ENCODE assay signal across 8 cellular contexts in the genomic region with DNA sequence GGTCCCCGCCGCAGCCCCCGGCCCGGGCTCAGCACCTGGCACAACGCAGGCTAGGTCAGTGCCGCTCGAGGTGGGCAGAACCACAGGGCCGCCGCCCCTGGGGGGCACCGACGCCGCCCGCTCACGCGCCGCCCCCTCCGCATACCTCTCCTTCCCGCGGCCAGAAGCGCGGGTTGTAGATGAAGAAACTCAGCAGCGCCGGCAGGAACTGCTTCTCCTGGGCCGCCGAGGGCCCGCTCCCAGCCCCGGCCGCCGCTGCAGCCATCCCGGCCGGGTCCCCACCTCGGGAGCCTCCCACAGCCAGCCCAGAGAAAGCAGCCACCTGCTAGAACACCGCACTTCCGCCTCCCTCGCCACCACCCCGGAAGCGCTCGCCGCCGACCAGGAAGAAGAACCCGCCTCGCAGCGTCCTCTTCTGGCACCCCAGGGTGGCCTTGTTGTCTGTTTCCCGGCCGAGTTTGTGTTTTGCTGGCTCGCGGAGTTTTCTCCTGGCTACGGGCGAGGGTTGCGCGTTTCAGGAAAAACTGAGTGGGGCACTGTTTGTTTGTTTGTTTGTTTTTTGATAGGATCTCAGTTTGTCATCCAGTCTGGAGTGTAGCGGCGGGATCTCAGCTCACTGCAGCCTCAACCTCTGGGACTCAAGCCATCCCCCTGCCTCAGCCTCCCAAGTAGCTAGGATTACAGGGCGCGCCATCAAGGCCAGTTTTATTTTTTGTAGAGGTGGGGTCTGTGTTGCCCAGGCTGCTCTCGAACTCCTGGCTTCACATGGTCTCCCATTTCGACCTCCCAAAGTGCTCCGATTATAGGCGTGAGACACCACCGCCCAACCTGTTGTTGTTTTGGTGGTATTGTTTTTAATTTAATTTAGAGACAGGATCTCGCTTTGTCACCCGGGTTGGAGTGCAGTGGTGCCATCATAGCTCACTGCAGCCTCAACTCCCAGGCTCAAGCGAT. TPM values are rescaled to one million over a fixed set of nuclear protein-coding genes. Genes with fewer than 3 reads are reported as not detected.
DNase-seq lines count a peak whose midpoint lies in the region; ATAC-seq and TF ChIP-seq lines count a peak whose summit lies in the region.

No MANE protein-coding gene starts in this region.

- no peaks in the 10 kb centered on the region for H3K9me3 ChIP-seq in HAP-1
- no peaks in the 10 kb centered on the region for H3K9me3 ChIP-seq in MM.1S (replicated peaks; ENCODE audit: insufficient read depth, low read length)
- H3K9me3 ChIP-seq in SK-N-MC (ENCODE audit: low read depth, low read length), result no peaks in the 10 kb centered on the region
- no peaks in the 10 kb centered on the region for H3K9me3 ChIP-seq in ovary
- H3K9me3 ChIP-seq in tibial nerve, result no peaks in the 10 kb centered on the region

- in situ Hi-C loops in HAP-1 (cut with MboI; ENCODE audit: low sequenced_read_pairs), result no loop called here

- H3K9me2 ChIP-seq in MM.1S (replicated peaks; ENCODE audit: insufficient read depth, low read length), result no peaks in the 10 kb centered on the region

- H3K9ac ChIP-seq in MM.1S (ENCODE audit: low read length) (peak overlapping the region; percentile 88), SK-N-MC (ENCODE audit: insufficient read length) (peak overlapping the region; percentile 92)

- H3K4me1 ChIP-seq in HAP-1, result no peaks in the 10 kb centered on the region; the same call in 1 of the 2 replicates
- H3K4me1 ChIP-seq in MM.1S (ENCODE audit: low read length), result 0 out of 2 replicates have a peak, but pooled peaks cover 3% of the 10 kb centered on the region
- H3K4me1 ChIP-seq in ovary (ENCODE audit: insufficient read depth), result peaks cover 5% of the 10 kb centered on the region
- peaks cover 0 to 10% (median 2%) of the 10 kb centered on the region in 4 donors for H3K4me1 ChIP-seq in tibial nerve

- H3K79me2 ChIP-seq in MM.1S (ENCODE audit: low read length), result peaks cover 19% of the 10 kb centered on the region

- no peaks in the 10 kb centered on the region for H3F3A ChIP-seq in MM.1S (ENCODE audit: insufficient read depth, low read length)

- TF ChIP-seq EP300 in ovary (IDR thresholded peaks at IDR 0.05), result no peak
- peak in 1 of 2 donors; percentile 56 for TF ChIP-seq EP300 in tibial nerve (IDR thresholded peaks at IDR 0.05)

- peaks cover 19 to 27% of the 10 kb centered on the region in 2 donors for H3K36me3 Mint-ChIP-seq in activated naive CD4-positive, alpha-beta T cell treated with anti-CD3 and anti-CD28 coated beads, Interleukin-2, amount 50 U/mL, for 72 hours

- intact Hi-C loops in head of caudate nucleus (cut with DNase I) (no loop called here), ovary (cut with DNase I) (no loop called here)

- DNase-seq in GM06990 (ENCODE audit: extremely low read depth, insufficient read length) (peak; percentile 87), HAP-1 (ENCODE audit: low spot score in 2 of 2) (peak; percentile 63 to 89), MM.1S (peak; percentile 78), SK-N-MC (ENCODE audit: low read depth, low spot score) (peak; percentile 22), head of caudate nucleus (peak; percentile 72 to 95 (median 87)), ovary (peak; percentile 57 to 81 (median 64)), tibial nerve (ENCODE audit: low spot score in 2 of 2) (peak; percentile 48 to 58)
- peak; percentile 83 to 85 for DNase-seq in activated naive CD4-positive, alpha-beta T cell treated with anti-CD3 and anti-CD28 coated beads, Interleukin-2, amount 50 U/mL, for 72 hours (ENCODE audit: low spot score in 2 of 2)

- peak overlapping the region; percentile 100 for H2AFZ ChIP-seq in MM.1S (ENCODE audit: low read length)

- peak overlapping the region; percentile 53; the same call in 1 of the 2 replicates for H3K27ac ChIP-seq in MM.1S (ENCODE audit: low read length)
- peak overlapping the region; percentile 54; the same call in 1 of the 2 replicates for H3K27ac ChIP-seq in SK-N-MC
- H3K27ac ChIP-seq in ovary, result no peak overlapping the region
- peak overlapping the region; percentile 66 to 81 (median 77) for H3K27ac ChIP-seq in tibial nerve

- WGBS in ovary, 3 donors, result 10 to 12% (median 11%) methylated on average over 63 of the region's 63 CpGs
- WGBS in tibial nerve, 2 donors, result 18 to 20% methylated on average over 38 to 42 of the region's 63 CpGs

- peak; percentile 95 to 97 for ATAC-seq in activated naive CD4-positive, alpha-beta T cell treated with anti-CD3 and anti-CD28 coated beads, Interleukin-2, amount 50 U/mL, for 72 hours

- H3K36me3 ChIP-seq in GM06990 (ENCODE audit: control insufficient read depth, insufficient read depth, low read length), result no peaks in the 10 kb centered on the region; the same call in none of the 2 replicates
- peaks cover 11% of the 10 kb centered on the region; the same call in 1 of the 2 replicates for H3K36me3 ChIP-seq in HAP-1 (replicated peaks)
- H3K36me3 ChIP-seq in MM.1S (replicated peaks; ENCODE audit: insufficient read depth, low read length), result no peaks in the 10 kb centered on the region
- peaks cover 15% of the 10 kb centered on the region for H3K36me3 ChIP-seq in SK-N-MC (ENCODE audit: insufficient read depth, low read length)
- no peaks in the 10 kb centered on the region for H3K36me3 ChIP-seq in ovary
- peaks cover 0 to 18% (median 0%) of the 10 kb centered on the region in 3 donors for H3K36me3 ChIP-seq in tibial nerve

- no peak for TF ChIP-seq POLR2A in ovary (IDR thresholded peaks at IDR 0.05)
- no peak for TF ChIP-seq POLR2A in tibial nerve (IDR thresholded peaks at IDR 0.05)

- peak overlapping the region; percentile 86 for H3K4me2 ChIP-seq in MM.1S (ENCODE audit: low read depth, low read length)

- H3K27me3 ChIP-seq in GM06990 (replicated peaks; ENCODE audit: control insufficient read depth, insufficient read depth, low read length) (no peaks in the 10 kb centered on the region), HAP-1 (ENCODE audit: low read depth) (no peaks in the 10 kb centered on the region), MM.1S (replicated peaks; ENCODE audit: insufficient read depth, low read length) (no peaks in the 10 kb centered on the region), ovary (no peaks in the 10 kb centered on the region), tibial nerve (no peaks in the 10 kb centered on the region)

- peaks cover 0 to 4% of the 10 kb centered on the region in 2 donors for H3K9me3 Mint-ChIP-seq in activated naive CD4-positive, alpha-beta T cell treated with anti-CD3 and anti-CD28 coated beads, Interleukin-2, amount 50 U/mL, for 72 hours

- H3K4me3 ChIP-seq in GM06990 (replicated peaks; ENCODE audit: low read depth, low read length) (peak overlapping the region; percentile 89), HAP-1 (peak overlapping the region; percentile 84), MM.1S (ENCODE audit: low read length) (peak overlapping the region; percentile 98), SK-N-MC (peak overlapping the region; percentile 96), ovary (peak overlapping the region; percentile 90), tibial nerve (peak overlapping the region; percentile 94 to 97 (median 95))

- TF ChIP-seq CTCF in GM06990 (IDR thresholded peaks at IDR 0.05; ENCODE audit: insufficient read depth, low read length, poor library complexity, severe bottlenecking) (peak; percentile 76), MM.1S (IDR thresholded peaks at IDR 0.05; ENCODE audit: low read length) (peak; percentile 37), ovary (IDR thresholded peaks at IDR 0.05) (no peak), tibial nerve (IDR thresholded peaks at IDR 0.05) (peak in 2 of 5 experiments; percentile 12 to 14)

- peak overlapping the region; percentile 96 for H3K27ac Mint-ChIP-seq in activated naive CD4-positive, alpha-beta T cell treated with anti-CD3 and anti-CD28 coated beads, Interleukin-2, amount 50 U/mL, for 72 hours

- no peaks in the 10 kb centered on the region for H4K20me1 ChIP-seq in MM.1S (ENCODE audit: insufficient read depth, low read length)

RNA-seq across cellular contexts. Expression of a gene that starts 17.7 kb away (rescaled TPM):
- not detected for total RNA-seq in activated naive CD4-positive, alpha-beta T cell treated with anti-CD3 and anti-CD28 coated beads, Interleukin-2, amount 50 U/mL, for 72 hours
- not detected for total RNA-seq in ovary
- not detected for polyA plus RNA-seq in ovary
- total RNA-seq in tibial nerve, result not detected

Comparison
In these comparisons a context has a peak if more than half of its experiments do, and no peak if none do; other contexts are left out.
1. DNase-seq: peak in every context shown above with its lines; median percentile 87 in GM06990; 87 in head of caudate nucleus; 84 in activated naive CD4-positive, alpha-beta T cell treated with anti-CD3 and anti-CD28 coated beads, Interleukin-2, amount 50 U/mL, for 72 hours; 78 in MM.1S; 76 in HAP-1; 64 in ovary; 53 in tibial nerve; 22 in SK-N-MC.
2. CTCF ChIP-seq: peak in GM06990 (single experiment) and MM.1S (single experiment); none in ovary (0 of 3).
3. H3K27ac ChIP-seq: peak in MM.1S (single experiment), SK-N-MC (single experiment) and tibial nerve (4 of 4); none in ovary (0 of 2).
4. Peak in every context shown above with its lines, with median percentiles within 50 percentile points of each other: H3K4me3 ChIP-seq.